15 cellular contexts compared by ENCODE assay signal in genomic region chr15:101035611-101036010, GRCh38.
DNase-seq lines count a peak whose midpoint lies in the region; ATAC-seq and TF ChIP-seq lines count a peak whose summit lies in the region.
"Had no signal": no experiment of that assay in that cellular context is flagged by ENCODE, and none has a peak within 500 bp of the region (broad histone marks: within the 10 kb centered on the region; RNA-seq: fewer than 3 reads in every experiment).

No MANE protein-coding gene starts in this region.

- DNase-seq in Kasumi-1 (lab: John Stamatoyannopoulos, UW) (peak; percentile 33 to 40), left lobe of liver (ENCODE audit: low spot score) (no peak)
- no peak for DNase-seq in activated CD8-positive, alpha-beta memory T cell treated with anti-CD3 and anti-CD28 coated beads, Interleukin-2, amount 50 U/mL, for 48 hours
- DNase-seq in activated T-helper 1 cell treated with anti-CD3 and anti-CD28 coated beads, Interleukin-12 subunit alpha, Interleukin-12 subunit beta, Interleukin-2, Interleukin-4 antibody, amounts not matched to agents 30 ng/mL and 10 ng/mL and 1 ng/mL, durations not matched to agents 14 hours and 24 hours and 36 hours (ENCODE audit: low spot score): no peak
- DNase-seq: activated CD4-positive, CD25-positive, alpha-beta regulatory T cell treated with anti-CD3 and anti-CD28 coated beads, Interleukin-2, amount 50 U/mL, for 72 hours; activated T-cell treated with anti-CD3 and anti-CD28 coated beads, Interleukin-2, amount 50 U/mL, for 24 hours; IMR-90; NCI-H1694 treated with DMSO at 0.1 percent for 48 hours; NCI-H82 had no signal

- no peaks in the 10 kb centered on the region for H3K36me3 Mint-ChIP-seq in activated T-helper 1 cell treated with anti-CD3 and anti-CD28 coated beads, Interleukin-12 subunit alpha, Interleukin-12 subunit beta, Interleukin-2, Interleukin-4 antibody, amounts not matched to agents 30 ng/mL and 10 ng/mL and 1 ng/mL, durations not matched to agents 14 hours and 24 hours and 36 hours (ENCODE audit: low read depth)

- no peak for TF ChIP-seq CTCF in neutrophil (IDR thresholded peaks at IDR 0.05)

- H3K4me1 ChIP-seq in neutrophil (ENCODE audit: control insufficient read depth in 1 of 2, insufficient read depth in 1 of 2, low read depth in 1 of 2, low read length in 1 of 2): peaks cover 0 to 5% of the 10 kb centered on the region in 2 experiments
- H3K4me1 ChIP-seq: ascending aorta, tibial nerve had no signal

- ATAC-seq in GM18870 (IDR thresholded peaks at IDR 0.05; ENCODE audit: unreplicated experiment) (peak; percentile 76), HG02642 (IDR thresholded peaks at IDR 0.05; ENCODE audit: poor library complexity, unreplicated experiment) (peak; percentile 52), left lobe of liver (no peak)

- peaks cover 4% of the 10 kb centered on the region for H3K4me1 Mint-ChIP-seq in activated T-helper 1 cell treated with anti-CD3 and anti-CD28 coated beads, Interleukin-12 subunit alpha, Interleukin-12 subunit beta, Interleukin-2, Interleukin-4 antibody, amounts not matched to agents 30 ng/mL and 10 ng/mL and 1 ng/mL, durations not matched to agents 14 hours and 24 hours and 36 hours (ENCODE audit: low read depth)

- no peak overlapping the region for H3K4me3 ChIP-seq in neutrophil (ENCODE audit: low read depth in 1 of 2, low read length in 1 of 2)
- H3K4me3 ChIP-seq: ascending aorta, SK-N-MC, tibial nerve had no signal

- peaks cover 23% of the 10 kb centered on the region for H3K9me3 Mint-ChIP-seq in activated T-helper 1 cell treated with anti-CD3 and anti-CD28 coated beads, Interleukin-12 subunit alpha, Interleukin-12 subunit beta, Interleukin-2, Interleukin-4 antibody, amounts not matched to agents 30 ng/mL and 10 ng/mL and 1 ng/mL, durations not matched to agents 14 hours and 24 hours and 36 hours

- intact Hi-C loops in activated T-helper 1 cell treated with anti-CD3 and anti-CD28 coated beads, Interleukin-12 subunit alpha, Interleukin-12 subunit beta, Interleukin-2, Interleukin-4 antibody, amounts not matched to agents 30 ng/mL and 10 ng/mL and 1 ng/mL, durations not matched to agents 14 hours and 24 hours and 36 hours (cut with micrococcal nuclease): no loop called here

- no peaks in the 10 kb centered on the region for H3K27me3 ChIP-seq in neutrophil
- H3K27me3 ChIP-seq: ascending aorta, tibial nerve had no signal

- H3K4me3 Mint-ChIP-seq in activated T-helper 1 cell treated with anti-CD3 and anti-CD28 coated beads, Interleukin-12 subunit alpha, Interleukin-12 subunit beta, Interleukin-2, Interleukin-4 antibody, amounts not matched to agents 30 ng/mL and 10 ng/mL and 1 ng/mL, durations not matched to agents 14 hours and 24 hours and 36 hours: no peak overlapping the region
- H3K4me3 Mint-ChIP-seq: activated T-cell treated with anti-CD3 and anti-CD28 coated beads, Interleukin-2, amount 50 U/mL, for 24 hours had no signal

- peaks cover 33% of the 10 kb centered on the region for H3K27me3 Mint-ChIP-seq in activated T-helper 1 cell treated with anti-CD3 and anti-CD28 coated beads, Interleukin-12 subunit alpha, Interleukin-12 subunit beta, Interleukin-2, Interleukin-4 antibody, amounts not matched to agents 30 ng/mL and 10 ng/mL and 1 ng/mL, durations not matched to agents 14 hours and 24 hours and 36 hours (ENCODE audit: insufficient read depth)

- no peaks in the 10 kb centered on the region for H3K9me3 ChIP-seq in neutrophil

- no peak overlapping the region for H3K27ac Mint-ChIP-seq in activated T-helper 1 cell treated with anti-CD3 and anti-CD28 coated beads, Interleukin-12 subunit alpha, Interleukin-12 subunit beta, Interleukin-2, Interleukin-4 antibody, amounts not matched to agents 30 ng/mL and 10 ng/mL and 1 ng/mL, durations not matched to agents 14 hours and 24 hours and 36 hours
- H3K27ac Mint-ChIP-seq: activated T-cell treated with anti-CD3 and anti-CD28 coated beads, Interleukin-2, amount 50 U/mL, for 24 hours had no signal

- H3K36me3 ChIP-seq in neutrophil: peaks cover 51% of the 10 kb centered on the region
- H3K36me3 ChIP-seq: ascending aorta had no signal

- peak overlapping the region; percentile 12 for H3K27ac ChIP-seq in neutrophil
- H3K27ac ChIP-seq: ascending aorta, SK-N-MC, tibial nerve had no signal

Comparison
In these comparisons a context has a peak if more than half of its experiments do, and no peak if none do; other contexts are left out.
1. DNase-seq: peak in Kasumi-1 (2 of 2); none in left lobe of liver (single experiment), activated CD8-positive, alpha-beta memory T cell treated with anti-CD3 and anti-CD28 coated beads, Interleukin-2, amount 50 U/mL, for 48 hours (single experiment) and activated T-helper 1 cell treated with anti-CD3 and anti-CD28 coated beads, Interleukin-12 subunit alpha, Interleukin-12 subunit beta, Interleukin-2, Interleukin-4 antibody, amounts not matched to agents 30 ng/mL and 10 ng/mL and 1 ng/mL, durations not matched to agents 14 hours and 24 hours and 36 hours (single experiment).